7 cellular contexts compared by ENCODE assay signal in genomic region chr2:130728549-130729310, GRCh38. TPM values are rescaled to one million over a fixed set of nuclear protein-coding genes. Genes with fewer than 3 reads are reported as not detected.
DNase-seq lines count a peak whose midpoint lies in the region; ATAC-seq and TF ChIP-seq lines count a peak whose summit lies in the region.

GPR148 (plus strand) TSS chr2:130729070; CDS start chr2:130729152, 82 bp downstream.

- TF ChIP-seq CTCF in IMR-90 (conservative IDR thresholded peaks at IDR 0.05; ENCODE audit: low read depth, low read length): no peak
- TF ChIP-seq CTCF in OCI-LY3 (IDR thresholded peaks at IDR 0.05; ENCODE audit: low read depth, low read length): no peak
- no peak for TF ChIP-seq CTCF in esophagus squamous epithelium (IDR thresholded peaks at IDR 0.05)

- no peak within 1 kb of the TSS for H2AK5ac ChIP-seq in IMR-90 (ENCODE audit: low read depth, low read length)

- ATAC-seq in IMR-90 (ENCODE audit: low read depth): no peak
- ATAC-seq in stimulated activated effector memory CD8-positive, alpha-beta T cell treated with anti-CD3 and anti-CD28 coated beads, Interleukin-12 subunit alpha, Interleukin-12 subunit beta, amount 100 ng/mL, for 72 hours: no peak
- no peak for ATAC-seq in HG02763 (IDR thresholded peaks at IDR 0.05; ENCODE audit: unreplicated experiment)
- no peak for ATAC-seq in GM21529 (IDR thresholded peaks at IDR 0.05; ENCODE audit: unreplicated experiment)

- H4K91ac ChIP-seq in IMR-90 (ENCODE audit: insufficient read depth, low read depth, low read length): no peak within 1 kb of the TSS

- in situ Hi-C loops in IMR-90 (cut with MboI; ENCODE audit: low sequenced_read_pairs): no loop called here

- no peak within 1 kb of the TSS for H3K14ac ChIP-seq in IMR-90 (replicated peaks; ENCODE audit: low read depth, low read length)

- H3K79me1 ChIP-seq in IMR-90 (ENCODE audit: low read depth in 1 of 2, low read length in 2 of 2): no peaks in the 10 kb centered on the region

- H3K4me1 ChIP-seq in IMR-90 (ENCODE audit: control insufficient read depth, insufficient read depth, low read length) (no peaks in the 10 kb centered on the region), OCI-LY3 (ENCODE audit: low read length) (peaks cover 13% of the 10 kb centered on the region), esophagus squamous epithelium (peaks cover 14 to 19% (median 15%) of the 10 kb centered on the region in 3 donors)

- CTCF ChIA-PET in IMR-90 (lab: Yijun Ruan, JAX): no interaction called here

- H3K56ac ChIP-seq in IMR-90 (ENCODE audit: extremely low read depth, insufficient read depth, low read length): no peak within 1 kb of the TSS

- H3K4ac ChIP-seq in IMR-90 (ENCODE audit: low read depth, low read length): no peak within 1 kb of the TSS

- no peak within 1 kb of the TSS for H3K23ac ChIP-seq in IMR-90 (ENCODE audit: low read depth, low read length)

- peak within 1 kb of the TSS; percentile 94 for H2AFZ ChIP-seq in IMR-90 (replicated peaks; ENCODE audit: low read length, poor library complexity)
- peak within 1 kb of the TSS; percentile 69; the same call in 1 of the 2 replicates for H2AFZ ChIP-seq in OCI-LY3 (ENCODE audit: low read depth, low read length)

- H4K20me1 ChIP-seq in IMR-90 (ENCODE audit: insufficient read depth, low read length) (no peaks in the 10 kb centered on the region), OCI-LY3 (ENCODE audit: insufficient read depth, low read length) (no peaks in the 10 kb centered on the region)

- intact Hi-C loops in IMR-90 (cut with micrococcal nuclease): no loop called here
- intact Hi-C loops in esophagus squamous epithelium (cut with DNase I): no loop called here

- no peak within 1 kb of the TSS for H2BK5ac ChIP-seq in IMR-90 (ENCODE audit: low read depth, low read length, poor library complexity, severe bottlenecking)

- H3K36me3 ChIP-seq in IMR-90 (ENCODE audit: control insufficient read depth, insufficient read depth, low read length) (no peaks in the 10 kb centered on the region), OCI-LY3 (replicated peaks; ENCODE audit: low read depth, low read length) (no peaks in the 10 kb centered on the region), esophagus squamous epithelium (no peaks in the 10 kb centered on the region)

- no peaks in the 10 kb centered on the region for H3K27me3 ChIP-seq in IMR-90 (ENCODE audit: control insufficient read depth, insufficient read depth, low read length)
- H3K27me3 ChIP-seq in OCI-LY3 (ENCODE audit: low read depth, low read length): no peaks in the 10 kb centered on the region
- H3K27me3 ChIP-seq in esophagus squamous epithelium: peaks cover 0 to 28% (median 0%) of the 10 kb centered on the region in 4 donors

- TF ChIP-seq RAD21 in IMR-90 (IDR thresholded peaks at IDR 0.05; ENCODE audit: low read length): no peak

- 100% methylated on average over 1 of the region's 8 CpGs; no CpG with 5 or more reads in 1 of the 2 experiments for WGBS in IMR-90 (ENCODE audit: extremely low coverage in 2 of 2, insufficient read length in 1 of 2), 2 experiments
- WGBS in esophagus squamous epithelium, 2 donors: 56 to 69% methylated on average over 3 to 5 of the region's 8 CpGs

- H3K4me2 ChIP-seq in IMR-90 (ENCODE audit: low read depth, low read length) (no peak within 1 kb of the TSS), OCI-LY3 (ENCODE audit: low read length) (peak within 1 kb of the TSS; percentile 87)

- peak within 1 kb of the TSS; percentile 78 for H3K4me3 Mint-ChIP-seq in stimulated activated effector memory CD8-positive, alpha-beta T cell treated with anti-CD3 and anti-CD28 coated beads, Interleukin-12 subunit alpha, Interleukin-12 subunit beta, amount 100 ng/mL, for 72 hours

- peaks cover 25% of the 10 kb centered on the region for H3K4me1 Mint-ChIP-seq in stimulated activated effector memory CD8-positive, alpha-beta T cell treated with anti-CD3 and anti-CD28 coated beads, Interleukin-12 subunit alpha, Interleukin-12 subunit beta, amount 100 ng/mL, for 72 hours

- no peaks in the 10 kb centered on the region for H3K9me1 ChIP-seq in IMR-90 (ENCODE audit: insufficient read depth, low read length)

- BruUV-seq in IMR-90 (replicated peaks; lab: Mats Ljungman, UMichigan): no TSS peak

- no peak within 1 kb of the TSS for H4K8ac ChIP-seq in IMR-90 (ENCODE audit: low read depth in 2 of 2, low read length in 2 of 2)

- H2BK15ac ChIP-seq in IMR-90 (ENCODE audit: low read depth, low read length): no peak within 1 kb of the TSS

- H2BK20ac ChIP-seq in IMR-90 (ENCODE audit: low read depth, low read length): no peak within 1 kb of the TSS

- no peak within 1 kb of the TSS for H2BK120ac ChIP-seq in IMR-90 (ENCODE audit: low read depth, low read length)

- TF ChIP-seq POLR2A in IMR-90 (IDR thresholded peaks at IDR 0.05; ENCODE audit: low read depth, low read length): no peak
- no peak for TF ChIP-seq POLR2A in esophagus squamous epithelium (IDR thresholded peaks at IDR 0.05)

- no peak within 1 kb of the TSS for H3K4me3 ChIP-seq in IMR-90 (ENCODE audit: insufficient read depth, low read depth, low read length)
- H3K4me3 ChIP-seq in OCI-LY3 (ENCODE audit: low read length): peak within 1 kb of the TSS; percentile 81
- peak within 1 kb of the TSS in 3 of 4 donors; percentile 49 to 67 (median 52) for H3K4me3 ChIP-seq in esophagus squamous epithelium

- no peak within 1 kb of the TSS for H4K5ac ChIP-seq in IMR-90 (ENCODE audit: low read depth, low read length)

- no peak for DNase-seq in IMR-90
- DNase-seq in esophagus squamous epithelium (lab: John Stamatoyannopoulos, UW): no peak
- DNase-seq in stimulated activated effector memory CD8-positive, alpha-beta T cell treated with anti-CD3 and anti-CD28 coated beads, Interleukin-12 subunit alpha, Interleukin-12 subunit beta, amount 100 ng/mL, for 72 hours (ENCODE audit: low spot score in 2 of 2): no peak
- no peak for DNase-seq in T1000 (lab: John Stamatoyannopoulos, UW)

- no peaks in the 10 kb centered on the region for H3K79me2 ChIP-seq in OCI-LY3 (ENCODE audit: low read length)

- dilution Hi-C loops in IMR-90 (cut with HindIII; ENCODE audit: low sequenced_read_pairs, unreplicated experiment): no loop called here

- no peak within 1 kb of the TSS for H2AK9ac ChIP-seq in IMR-90 (replicated peaks; ENCODE audit: low read depth, low read length, poor library complexity)

- H3K18ac ChIP-seq in IMR-90 (ENCODE audit: low read depth, low read length): no peak within 1 kb of the TSS

- H3K9me3 Mint-ChIP-seq in stimulated activated effector memory CD8-positive, alpha-beta T cell treated with anti-CD3 and anti-CD28 coated beads, Interleukin-12 subunit alpha, Interleukin-12 subunit beta, amount 100 ng/mL, for 72 hours: no peaks in the 10 kb centered on the region

- H3K27ac Mint-ChIP-seq in stimulated activated effector memory CD8-positive, alpha-beta T cell treated with anti-CD3 and anti-CD28 coated beads, Interleukin-12 subunit alpha, Interleukin-12 subunit beta, amount 100 ng/mL, for 72 hours: peak within 1 kb of the TSS; percentile 86

- H3K27ac ChIP-seq in IMR-90 (ENCODE audit: insufficient read depth, low read length) (no peak within 1 kb of the TSS), OCI-LY3 (ENCODE audit: low read length) (no peak within 1 kb of the TSS), esophagus squamous epithelium (peak within 1 kb of the TSS in 2 of 4 donors; percentile 48 to 70)

- peaks cover 10% of the 10 kb centered on the region for H3K36me3 Mint-ChIP-seq in stimulated activated effector memory CD8-positive, alpha-beta T cell treated with anti-CD3 and anti-CD28 coated beads, Interleukin-12 subunit alpha, Interleukin-12 subunit beta, amount 100 ng/mL, for 72 hours

- H3K9ac ChIP-seq in IMR-90 (ENCODE audit: low read depth, low read length) (no peak within 1 kb of the TSS), OCI-LY3 (ENCODE audit: low read length) (peak within 1 kb of the TSS; percentile 68)

- POLR2A ChIA-PET in IMR-90 (lab: Charles Lee; ENCODE audit: unreplicated experiment): no interaction called here

- H3K9me3 ChIP-seq in IMR-90 (ENCODE audit: control insufficient read depth, insufficient read depth, low read length) (no peaks in the 10 kb centered on the region), OCI-LY3 (ENCODE audit: insufficient read depth, low read length) (no peaks in the 10 kb centered on the region), esophagus squamous epithelium (no peaks in the 10 kb centered on the region)

TF ChIP-seq in IMR-90, 13 proteins besides CTCF, POLR2A, EP300 and RAD21 (continues in another document):
- TF ChIP-seq SMC3 (IDR thresholded peaks at IDR 0.05; ENCODE audit: low read depth, low read length) (no peak), ELK1 (IDR thresholded peaks at IDR 0.05; ENCODE audit: borderline replicate concordance, low read depth, low read length) (no peak), CEBPB (IDR thresholded peaks at IDR 0.05; ENCODE audit: low read depth, low read length) (no peak), BHLHE40 (IDR thresholded peaks at IDR 0.05; ENCODE audit: low read depth, low read length) (no peak), MAZ (IDR thresholded peaks at IDR 0.05; ENCODE audit: borderline replicate concordance, low read depth, low read length) (no peak), FOS (IDR thresholded peaks at IDR 0.05; ENCODE audit: low read depth, low read length) (no peak), NFE2L2 (IDR thresholded peaks at IDR 0.05; ENCODE audit: low read depth, low read length) (no peak), MAFK (IDR thresholded peaks at IDR 0.05; ENCODE audit: low read depth, low read length) (no peak), RCOR1 (IDR thresholded peaks at IDR 0.05; ENCODE audit: insufficient replicate concordance, low read length) (no peak)
- TF ChIP-seq, protein P1, sequence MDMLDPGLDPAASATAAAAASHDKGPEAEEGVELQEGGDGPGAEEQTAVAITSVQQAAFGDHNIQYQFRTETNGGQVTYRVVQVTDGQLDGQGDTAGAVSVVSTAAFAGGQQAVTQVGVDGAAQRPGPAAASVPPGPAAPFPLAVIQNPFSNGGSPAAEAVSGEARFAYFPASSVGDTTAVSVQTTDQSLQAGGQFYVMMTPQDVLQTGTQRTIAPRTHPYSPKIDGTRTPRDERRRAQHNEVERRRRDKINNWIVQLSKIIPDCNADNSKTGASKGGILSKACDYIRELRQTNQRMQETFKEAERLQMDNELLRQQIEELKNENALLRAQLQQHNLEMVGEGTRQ (IDR thresholded peaks at IDR 0.05; ENCODE audit: low read depth, low read length): no peak

RNA-seq across cellular contexts. Expression of gene GPR148, which starts in this region (rescaled TPM):
- total RNA-seq in IMR-90 (2012; rRNA removed) (not detected in 2 replicates), esophagus squamous epithelium (not detected)
- not detected in 2 replicates for polyA plus RNA-seq in IMR-90 (2012; rRNA removed)
- not detected in 2 replicates for polyA plus RNA-seq in IMR-90 (2012; cell fraction: cytosol; rRNA removed)
- polyA plus RNA-seq in IMR-90 (2012; cell fraction: nucleus; rRNA removed; ENCODE audit: low replicate concordance): not detected in 2 replicates
